Comparison of ENCODE assay signal across 21 cellular contexts in genomic region chr9:120151806-120152205, GRCh38.
DNase-seq lines count a peak whose midpoint lies in the region; ATAC-seq and TF ChIP-seq lines count a peak whose summit lies in the region.
"Had no signal": no experiment of that assay in that cellular context is flagged by ENCODE, and none has a peak within 500 bp of the region (broad histone marks: within the 10 kb centered on the region; RNA-seq: fewer than 3 reads in every experiment).

No MANE protein-coding gene starts in this region.

- WGBS in right cardiac atrium = 33% methylated on average over 12 of the region's 12 CpGs
- 41 to 49% (median 46%) methylated on average over 12 of the region's 12 CpGs for WGBS in heart left ventricle, 4 donors
- 86 to 88% methylated on average over 5 to 12 of the region's 12 CpGs for WGBS in endodermal cell (ENCODE audit: insufficient coverage in 1 of 2, insufficient read length in 1 of 2), 2 experiments

- H3K27ac ChIP-seq in right cardiac atrium (ENCODE audit: low read length) = no peak overlapping the region
- H3K27ac ChIP-seq in heart left ventricle = no peak overlapping the region
- peak overlapping the region; percentile 33 for H3K27ac ChIP-seq in endodermal cell (ENCODE audit: low read depth, low read length)
- H3K27ac ChIP-seq: 22Rv1, BLaER1, KMS-11, RWPE1, SK-N-MC had no signal

- H3K4me3 ChIP-seq in right cardiac atrium (ENCODE audit: low read length) (no peak overlapping the region), heart left ventricle (no peak overlapping the region), endodermal cell (ENCODE audit: low read length) (no peak overlapping the region)
- H3K4me3 ChIP-seq: BLaER1, SK-N-MC had no signal

- H3K4me1 ChIP-seq in right cardiac atrium (ENCODE audit: control insufficient read depth, insufficient read depth, low read length) (no peaks in the 10 kb centered on the region), heart left ventricle (peaks cover 0 to 4% (median 0%) of the 10 kb centered on the region in 12 donors), endodermal cell (ENCODE audit: control insufficient read depth, insufficient read depth, low read length) (peaks cover 3% of the 10 kb centered on the region)

- no peak overlapping the region for H3K9ac ChIP-seq in endodermal cell (ENCODE audit: extremely low read depth, low read length, poor library complexity, severe bottlenecking)
- H3K9ac ChIP-seq: BLaER1, KMS-11 had no signal

- H3K36me3 ChIP-seq in heart left ventricle (no peaks in the 10 kb centered on the region), endodermal cell (ENCODE audit: control insufficient read depth, insufficient read depth, low read length) (no peaks in the 10 kb centered on the region)
- H3K36me3 ChIP-seq: BLaER1 had no signal

- TF ChIP-seq POLR2A in heart left ventricle (IDR thresholded peaks at IDR 0.05) = no peak

- H3K4me3 Mint-ChIP-seq in endodermal cell = no peak overlapping the region
- no peak overlapping the region for H3K4me3 Mint-ChIP-seq in activated CD4-positive, alpha-beta memory T cell treated with anti-CD3 and anti-CD28 coated beads, Interleukin-2, amount 10 ng/mL, durations not matched to agents 7 days and 5 days
- H3K4me3 Mint-ChIP-seq: CD8-positive, alpha-beta memory T cell had no signal

- POLR2A ChIA-PET in activated CD4-positive, alpha-beta memory T cell treated with anti-CD3 and anti-CD28 coated beads, Interleukin-2, amount 10 ng/mL, durations not matched to agents 7 days and 5 days (lab: Charles Lee) = no interaction called here

- H3K9me3 Mint-ChIP-seq in endodermal cell = peaks cover 5% of the 10 kb centered on the region
- H3K9me3 Mint-ChIP-seq in activated CD4-positive, alpha-beta memory T cell treated with anti-CD3 and anti-CD28 coated beads, Interleukin-2, amount 10 ng/mL, durations not matched to agents 7 days and 5 days = no peaks in the 10 kb centered on the region

- H3K27ac Mint-ChIP-seq in endodermal cell = no peak overlapping the region
- H3K27ac Mint-ChIP-seq in activated CD4-positive, alpha-beta memory T cell treated with anti-CD3 and anti-CD28 coated beads, Interleukin-2, amount 10 ng/mL, durations not matched to agents 7 days and 5 days = no peak overlapping the region

- DNase-seq in DMS 273 (lab: John Stamatoyannopoulos, UW; ENCODE audit: unreplicated experiment) (peak; percentile 21), DMS 273 treated with DMSO at 0.1 percent for 48 hours (lab: John Stamatoyannopoulos, UW) (no peak), right cardiac atrium (peak in 2 of 3 donors; percentile 15 to 58), heart left ventricle (no peak), endodermal cell (peak; percentile 64), iPS-NIHi7 (ENCODE audit: extremely low spot score) (no peak), RKO (ENCODE audit: low spot score) (no peak)
- no peak for DNase-seq in activated CD4-positive, alpha-beta memory T cell treated with anti-CD3 and anti-CD28 coated beads, Interleukin-2, amount 10 ng/mL, durations not matched to agents 7 days and 5 days
- DNase-seq: CD8-positive, alpha-beta memory T cell; DMS153; EL; GOT3; MM.1S; NCI-H2029 treated with DMSO at 0.1 percent for 48 hours; NK-92 treated with Interleukin-12 subunit alpha and Interleukin-12 subunit beta, amount 100 ng/mL, for 24 hours; OCI-M1 had no signal

- TF ChIP-seq CTCF in heart left ventricle (IDR thresholded peaks at IDR 0.05) = no peak
- no peak for TF ChIP-seq CTCF in endodermal cell (conservative IDR thresholded peaks at IDR 0.05)

- H3K36me3 Mint-ChIP-seq in endodermal cell (ENCODE audit: low read depth) = no peaks in the 10 kb centered on the region
- no peaks in the 10 kb centered on the region for H3K36me3 Mint-ChIP-seq in activated CD4-positive, alpha-beta memory T cell treated with anti-CD3 and anti-CD28 coated beads, Interleukin-2, amount 10 ng/mL, durations not matched to agents 7 days and 5 days (ENCODE audit: low read depth)
- H3K36me3 Mint-ChIP-seq: CD8-positive, alpha-beta memory T cell had no signal

- ATAC-seq in right cardiac atrium (no peak), heart left ventricle (no peak)

- H3K9me3 ChIP-seq in right cardiac atrium (ENCODE audit: control insufficient read depth, low read length) = no peaks in the 10 kb centered on the region
- no peaks in the 10 kb centered on the region for H3K9me3 ChIP-seq in heart left ventricle
- H3K9me3 ChIP-seq in endodermal cell (ENCODE audit: control insufficient read depth, low read length) = no peaks in the 10 kb centered on the region
- H3K9me3 ChIP-seq: BLaER1 had no signal

- CTCF ChIA-PET in activated CD4-positive, alpha-beta memory T cell treated with anti-CD3 and anti-CD28 coated beads, Interleukin-2, amount 10 ng/mL, durations not matched to agents 7 days and 5 days (lab: Charles Lee) = no interaction called here

- H3K27me3 ChIP-seq in right cardiac atrium (ENCODE audit: control insufficient read depth, insufficient read depth) (no peaks in the 10 kb centered on the region), heart left ventricle (peaks cover 0 to 8% (median 0%) of the 10 kb centered on the region in 9 donors), endodermal cell (ENCODE audit: control insufficient read depth, insufficient read depth, low read length, poor library complexity, severe bottlenecking) (no peaks in the 10 kb centered on the region)
- H3K27me3 ChIP-seq: BLaER1 had no signal

- H3K27me3 Mint-ChIP-seq in endodermal cell (ENCODE audit: insufficient read depth) = peaks cover 53% of the 10 kb centered on the region
- no peaks in the 10 kb centered on the region for H3K27me3 Mint-ChIP-seq in activated CD4-positive, alpha-beta memory T cell treated with anti-CD3 and anti-CD28 coated beads, Interleukin-2, amount 10 ng/mL, durations not matched to agents 7 days and 5 days

- intact Hi-C loops in right cardiac atrium (cut with DNase I) (no loop called here), heart left ventricle (cut with DNase I) (loop anchor here in 1 of 10 donors (10.0 kb wide), 1 partner anchor 63 kb away; no protein-coding TSS in a partner anchor)

- peaks cover 13% of the 10 kb centered on the region for H3K4me1 Mint-ChIP-seq in endodermal cell
- no peaks in the 10 kb centered on the region for H3K4me1 Mint-ChIP-seq in activated CD4-positive, alpha-beta memory T cell treated with anti-CD3 and anti-CD28 coated beads, Interleukin-2, amount 10 ng/mL, durations not matched to agents 7 days and 5 days
- H3K4me1 Mint-ChIP-seq: CD8-positive, alpha-beta memory T cell had no signal

Comparison
In these comparisons a context has a peak if more than half of its experiments do, and no peak if none do; other contexts are left out.
1. DNase-seq: peak in DMS 273 (single experiment), right cardiac atrium (2 of 3) and endodermal cell (single experiment); none in DMS 273 treated with DMSO at 0.1 percent for 48 hours (single experiment), heart left ventricle (0 of 5), iPS-NIHi7 (single experiment), RKO (single experiment) and activated CD4-positive, alpha-beta memory T cell treated with anti-CD3 and anti-CD28 coated beads, Interleukin-2, amount 10 ng/mL, durations not matched to agents 7 days and 5 days (single experiment).